Comparison of ENCODE assay signal across 24 cellular contexts in the genomic region with DNA sequence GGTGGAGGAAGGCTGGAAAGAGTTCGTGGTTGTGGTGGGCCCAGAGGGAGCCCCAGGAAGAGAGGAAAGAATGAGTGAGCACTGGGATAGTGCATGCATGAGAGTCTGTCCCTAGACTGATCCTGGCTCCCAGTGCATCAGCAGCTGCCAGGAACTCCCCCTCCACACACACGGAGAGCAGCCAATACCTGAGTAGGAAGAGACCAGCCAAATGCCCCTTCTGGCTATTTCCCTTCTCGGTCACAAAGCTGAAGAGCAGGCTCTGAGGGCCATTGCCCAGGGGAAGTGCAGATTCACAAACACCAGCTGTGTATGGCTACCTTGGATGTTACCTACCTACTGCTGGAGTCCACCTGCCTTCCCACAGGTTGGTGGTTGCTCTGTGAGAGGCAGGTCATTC. TPM values are rescaled to one million over a fixed set of nuclear protein-coding genes. Genes with fewer than 3 reads are reported as not detected.
"Had no signal": no experiment of that assay in that cellular context is flagged by ENCODE, and none has a peak within 500 bp of the region (broad histone marks: within the 10 kb centered on the region; RNA-seq: fewer than 3 reads in every experiment).

No MANE protein-coding gene starts in this region.

- H3K27ac Mint-ChIP-seq: activated CD8-positive, alpha-beta T cell treated with anti-CD3 and anti-CD28 coated beads, Interleukin-2, amount 10 ng/mL, durations not matched to agents 7 days and 5 days; activated naive CD8-positive, alpha-beta T cell treated with anti-CD3 and anti-CD28 coated beads, Interleukin-2, amount 10 ng/mL, durations not matched to agents 7 days and 5 days; T-helper 1 cell treated with Interleukin-12 subunit alpha and Interleukin-12 subunit beta and Interleukin-4 antibody, amounts not matched to agents 30 μg/mL and 1 μg/mL, for 36 hours had no signal

- H3K9me3 Mint-ChIP-seq: activated naive CD8-positive, alpha-beta T cell treated with anti-CD3 and anti-CD28 coated beads, Interleukin-2, amount 10 ng/mL, durations not matched to agents 7 days and 5 days; T-helper 1 cell treated with Interleukin-12 subunit alpha and Interleukin-12 subunit beta and Interleukin-4 antibody, amounts not matched to agents 30 μg/mL and 1 μg/mL, for 36 hours had no signal

- H3K27me3 ChIP-seq: adrenal gland, breast epithelium, Peyer's patch had no signal

- H3K36me3 ChIP-seq: adrenal gland, breast epithelium, Peyer's patch, SJSA1 had no signal

- H3K36me3 Mint-ChIP-seq: activated naive CD8-positive, alpha-beta T cell treated with anti-CD3 and anti-CD28 coated beads, Interleukin-2, amount 10 ng/mL, durations not matched to agents 7 days and 5 days had no signal

- H3K4me3 Mint-ChIP-seq: activated CD8-positive, alpha-beta T cell treated with anti-CD3 and anti-CD28 coated beads, Interleukin-2, amount 10 ng/mL, durations not matched to agents 7 days and 5 days; activated naive CD8-positive, alpha-beta T cell treated with anti-CD3 and anti-CD28 coated beads, Interleukin-2, amount 10 ng/mL, durations not matched to agents 7 days and 5 days; T-helper 1 cell treated with Interleukin-12 subunit alpha and Interleukin-12 subunit beta and Interleukin-4 antibody, amounts not matched to agents 30 μg/mL and 1 μg/mL, for 36 hours had no signal

- DNase-seq: activated CD4-positive, alpha-beta T cell treated with anti-CD3 and anti-CD28 coated beads for 4 hours; activated CD8-positive, alpha-beta T cell treated with anti-CD3 and anti-CD28 coated beads, Interleukin-2, amount 10 ng/mL, durations not matched to agents 7 days and 5 days; activated naive CD4-positive, alpha-beta T cell treated with anti-CD3 and anti-CD28 coated beads, Interleukin-2, amount 50 U/mL, for 16 hours; activated naive CD8-positive, alpha-beta T cell treated with anti-CD3 and anti-CD28 coated beads, Interleukin-2, amount 10 ng/mL, durations not matched to agents 7 days and 5 days; adrenal gland; aorta; caudate nucleus; Kasumi-1; KBM-7; NCI-H1048; NCI-H146; NCI-H187 treated with DMSO at 0.1 percent for 48 hours; NCI-H2107; NCI-H345; NCI-H510A treated with DMSO at 0.1 percent for 48 hours; Peyer's patch; Right ventricle myocardium superior; SW 1271 had no signal

- H3K27ac ChIP-seq: adrenal gland, breast epithelium, Peyer's patch, RWPE1, SJSA1 had no signal

- ATAC-seq: activated CD4-positive, CD25-positive, alpha-beta regulatory T cell treated with anti-CD3 and anti-CD28 coated beads, Interleukin-2, amount 50 U/mL, for 24 hours; activated CD8-positive, alpha-beta T cell treated with anti-CD3 and anti-CD28 coated beads, Interleukin-2, amount 10 ng/mL, durations not matched to agents 7 days and 5 days; SK-N-SH treated with all-trans-retinoic acid at 6 μM for 48 hours had no signal

- H3K4me3 ChIP-seq: adrenal gland, breast epithelium, Peyer's patch, SJSA1 had no signal

- H3K4me1 ChIP-seq: adrenal gland, breast epithelium, Peyer's patch, SJSA1 had no signal

- H3K9me3 ChIP-seq: adrenal gland, breast epithelium, Peyer's patch, SJSA1 had no signal

RNA-seq across cellular contexts. Expression of gene GABRR2, which starts 45.1 kb away (rescaled TPM):
- total RNA-seq: SJSA1 had no signal

RNA-seq across cellular contexts. Expression of gene GABRR1, which starts 52.8 kb away (rescaled TPM):
- total RNA-seq: activated CD8-positive, alpha-beta T cell treated with anti-CD3 and anti-CD28 coated beads, Interleukin-2, amount 10 ng/mL, durations not matched to agents 7 days and 5 days; activated naive CD8-positive, alpha-beta T cell treated with anti-CD3 and anti-CD28 coated beads, Interleukin-2, amount 10 ng/mL, durations not matched to agents 7 days and 5 days; adrenal gland; breast epithelium; Peyer's patch; Right ventricle myocardium superior; SJSA1 had no signal
